ENCODE assay signal across 10 cellular contexts in genomic region chr5:129459485-129460120, GRCh38. TPM values are rescaled to one million over a fixed set of nuclear protein-coding genes. Genes with fewer than 3 reads are reported as not detected.
DNase-seq lines count a peak whose midpoint lies in the region; ATAC-seq and TF ChIP-seq lines count a peak whose summit lies in the region.
"Had no signal": no experiment of that assay in that cellular context is flagged by ENCODE, and none has a peak within 500 bp of the region (broad histone marks: within the 10 kb centered on the region; RNA-seq: fewer than 3 reads in every experiment).

No MANE protein-coding gene starts in this region.

- H3K9me3 ChIP-seq in adipocyte (ENCODE audit: control insufficient read depth, low read length) (no peaks in the 10 kb centered on the region), right cardiac atrium (ENCODE audit: control insufficient read depth, low read length) (no peaks in the 10 kb centered on the region)

- no peak for TF ChIP-seq CTCF in GM10266 (IDR thresholded peaks at IDR 0.05; ENCODE audit: control insufficient read depth, insufficient read depth, low read depth, missing control alignments)

- H3K36me3 ChIP-seq in adipocyte (ENCODE audit: control insufficient read depth, insufficient read depth, low read length, severe bottlenecking) (no peaks in the 10 kb centered on the region), rectal smooth muscle tissue (ENCODE audit: control insufficient read depth, insufficient read depth, low read length) (no peaks in the 10 kb centered on the region)

- ATAC-seq in right cardiac atrium (peak; percentile 82 to 86), GM19324 (IDR thresholded peaks at IDR 0.05; ENCODE audit: low FRiP score, unreplicated experiment) (no peak), GM21447 (IDR thresholded peaks at IDR 0.05; ENCODE audit: unreplicated experiment) (no peak)

- H3K4me1 ChIP-seq in adipocyte (ENCODE audit: control insufficient read depth, insufficient read depth, low read length) = peaks cover 9% of the 10 kb centered on the region
- H3K4me1 ChIP-seq in right cardiac atrium (ENCODE audit: control insufficient read depth, insufficient read depth, low read length) = no peaks in the 10 kb centered on the region
- no peaks in the 10 kb centered on the region for H3K4me1 ChIP-seq in rectal smooth muscle tissue (ENCODE audit: control insufficient read depth, insufficient read depth, low read length)

- no peak overlapping the region for H3K27ac ChIP-seq in right cardiac atrium (ENCODE audit: low read length)
- no peak overlapping the region for H3K27ac ChIP-seq in rectal smooth muscle tissue (ENCODE audit: low read depth, low read length)

- H3K9ac ChIP-seq in adipocyte (ENCODE audit: low read length) = no peak overlapping the region
- H3K9ac ChIP-seq in rectal smooth muscle tissue (ENCODE audit: low read length) = no peak overlapping the region

- WGBS in right cardiac atrium = 9% methylated on average over 37 of the region's 37 CpGs

- intact Hi-C loops in right cardiac atrium (cut with DNase I) = no loop called here

- DNase-seq in GM10266 (ENCODE audit: extremely low spot score) (peak; percentile 10), adipocyte (ENCODE audit: low read depth) (peak; percentile 75), right cardiac atrium (peak; percentile 44 to 68 (median 62)), NCI-H2227 (lab: John Stamatoyannopoulos, UW; ENCODE audit: unreplicated experiment) (no peak), KBM-7 (no peak)

- peak overlapping the region; percentile 77 for H3K4me3 ChIP-seq in adipocyte (ENCODE audit: low read length)
- H3K4me3 ChIP-seq in right cardiac atrium (ENCODE audit: low read length) = peak overlapping the region; percentile 39
- H3K4me3 ChIP-seq in rectal smooth muscle tissue (ENCODE audit: low read length) = peak overlapping the region; percentile 5

- H3K27me3 ChIP-seq in adipocyte (replicated peaks; ENCODE audit: control insufficient read depth, insufficient read depth, low read length) = peaks cover 12% of the 10 kb centered on the region
- no peaks in the 10 kb centered on the region for H3K27me3 ChIP-seq in right cardiac atrium (ENCODE audit: control insufficient read depth, insufficient read depth)
- H3K27me3 ChIP-seq in rectal smooth muscle tissue (ENCODE audit: control insufficient read depth, insufficient read depth, low read length) = no peaks in the 10 kb centered on the region

- in situ Hi-C loops in KBM-7 (cut with MboI; ENCODE audit: low pct_unique_long_range_greater_than_20kb, low sequenced_read_pairs) = no loop called here

RNA-seq across cellular contexts. Expression of gene ADAMTS19, which starts 0.5 kb away (rescaled TPM):
- total RNA-seq in right cardiac atrium = 1 to 10 TPM; 1.1 to 2.1 (median 1.8) TPM
- polyA plus RNA-seq in right cardiac atrium = 0.25 TPM
- total RNA-seq: dermis microvascular lymphatic vessel endothelial cell, NCI-H460 had no signal

Comparison
In these comparisons a context has a peak if more than half of its experiments do, and no peak if none do; other contexts are left out.
1. DNase-seq: peak in GM10266 (single experiment), adipocyte (single experiment) and right cardiac atrium (3 of 3); none in NCI-H2227 (single experiment) and KBM-7 (single experiment).
2. H3K4me3 ChIP-seq: peak in every context shown above with its lines; median percentile 77 in adipocyte; 39 in right cardiac atrium; 5 in rectal smooth muscle tissue.
3. ATAC-seq: peak in right cardiac atrium (2 of 2); none in GM19324 (single experiment) and GM21447 (single experiment).